ENCODE assay signal across 18 cellular contexts in the genomic region with DNA sequence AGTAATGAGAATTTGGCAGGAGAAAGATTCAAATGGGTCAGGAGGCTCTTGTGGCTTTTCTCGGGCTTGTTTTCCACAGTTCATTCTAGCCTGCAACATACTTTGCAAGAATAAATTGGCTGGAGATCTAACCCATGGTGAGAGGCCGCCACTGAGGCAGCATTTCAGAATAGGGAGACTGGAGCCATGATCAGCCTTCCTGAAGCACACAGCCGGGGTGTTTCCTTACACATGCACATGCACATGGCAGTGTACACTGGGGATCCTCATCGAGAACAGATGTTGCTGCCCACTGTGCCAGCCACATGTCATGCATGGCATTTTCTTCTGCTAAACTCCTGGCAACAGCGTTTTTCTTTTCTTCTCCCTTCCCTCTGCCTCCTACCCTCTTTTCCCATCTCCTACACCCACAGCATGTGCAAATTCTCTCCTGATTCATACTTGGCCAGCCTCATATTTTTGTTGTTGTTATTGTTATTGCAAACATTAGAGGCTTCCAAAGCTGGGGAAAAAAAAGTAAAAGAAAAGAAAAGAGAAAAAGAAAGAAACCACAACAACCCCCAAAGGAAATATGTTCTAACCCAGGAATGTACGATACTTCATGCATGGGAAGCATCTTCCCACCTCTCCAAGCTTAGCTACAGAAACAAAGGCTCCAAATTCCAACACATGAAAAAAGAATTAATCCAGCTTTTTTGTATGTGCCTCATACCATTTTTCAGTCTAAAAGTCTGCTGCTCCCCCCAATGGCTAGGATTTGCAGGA.
DNase-seq lines count a peak whose midpoint lies in the region; ATAC-seq, FAIRE-seq and TF ChIP-seq lines count a peak whose summit lies in the region.
"Had no signal": no experiment of that assay in that cellular context is flagged by ENCODE, and none has a peak within 500 bp of the region (broad histone marks: within the 10 kb centered on the region; RNA-seq: fewer than 3 reads in every experiment).

No MANE protein-coding gene starts in this region.

- no peaks in the 10 kb centered on the region for H3K9me3 Mint-ChIP-seq in astrocyte (ENCODE audit: unreplicated experiment)

- no peak overlapping the region for H3K27ac ChIP-seq in astrocyte (ENCODE audit: low read depth, low read length)
- H3K27ac ChIP-seq in left lung = no peak overlapping the region
- H3K27ac ChIP-seq: KMS-11 had no signal

- no peak for FAIRE-seq in astrocyte (lab: Jason Lieb, UNC)

- H3K9ac ChIP-seq in astrocyte (ENCODE audit: low read length) = no peak overlapping the region
- H3K9ac ChIP-seq: KMS-11 had no signal

- no peak overlapping the region for H3K4me3 Mint-ChIP-seq in astrocyte (ENCODE audit: unreplicated experiment)

- TF ChIP-seq CTCF in astrocyte (IDR thresholded peaks at IDR 0.05; ENCODE audit: insufficient read depth, low read depth, low read length) (no peak), left lung (IDR thresholded peaks at IDR 0.05) (no peak)

- no peak overlapping the region for H2AFZ ChIP-seq in astrocyte (ENCODE audit: low read depth, low read length)

- H3K4me3 ChIP-seq in astrocyte (ENCODE audit: insufficient read depth, low read depth, low read length) (no peak overlapping the region), left lung (no peak overlapping the region)
- H3K4me3 ChIP-seq: MG63 had no signal

- no peaks in the 10 kb centered on the region for H3K27me3 Mint-ChIP-seq in astrocyte (ENCODE audit: low read depth, unreplicated experiment)

- H3K27ac Mint-ChIP-seq in astrocyte (ENCODE audit: unreplicated experiment) = peak overlapping the region; percentile 34

- H3K79me2 ChIP-seq in astrocyte (ENCODE audit: insufficient read depth, low read length) = no peaks in the 10 kb centered on the region

- H3K36me3 Mint-ChIP-seq in astrocyte (ENCODE audit: low read depth, unreplicated experiment) = no peaks in the 10 kb centered on the region

- ATAC-seq in left lung = peak; percentile 17
- no peak for ATAC-seq in GM18858 (IDR thresholded peaks at IDR 0.05; ENCODE audit: unreplicated experiment)
- ATAC-seq in HG03280 (IDR thresholded peaks at IDR 0.05; ENCODE audit: unreplicated experiment) = no peak
- ATAC-seq: Panc1, Right ventricle myocardium inferior, SK-N-SH treated with all-trans-retinoic acid at 6 μM for 48 hours had no signal

- no peaks in the 10 kb centered on the region for H4K20me1 ChIP-seq in astrocyte (ENCODE audit: insufficient read depth, low read length)

- DNase-seq in GM03348 (ENCODE audit: low spot score) (peak; percentile 53), astrocyte (ENCODE audit: low read depth) (no peak), left lung (no peak), SKM-1 treated with dmso at 0.1 percent for 144 hours (lab: John Stamatoyannopoulos, UW; ENCODE audit: unreplicated experiment) (no peak)
- no peak for DNase-seq in activated CD4-positive, alpha-beta T cell treated with anti-CD3 and anti-CD28 coated beads, Interleukin-2, amount 50 U/mL, for 4 hours
- DNase-seq: Caco-2, DMS79 treated with DMSO at 0.1 percent for 48 hours, GDM1, MG63, NCI-H1105, NCI-H187, NCI-H82 had no signal

- H3K27me3 ChIP-seq in astrocyte (ENCODE audit: insufficient read depth, low read length) (no peaks in the 10 kb centered on the region), left lung (no peaks in the 10 kb centered on the region)
- H3K27me3 ChIP-seq: MG63 had no signal

- peaks cover 12% of the 10 kb centered on the region for H3K4me1 Mint-ChIP-seq in astrocyte (ENCODE audit: low read depth, unreplicated experiment)

- H3K9me3 ChIP-seq in astrocyte (ENCODE audit: insufficient read depth, low read depth, low read length) (no peaks in the 10 kb centered on the region), left lung (no peaks in the 10 kb centered on the region)
- H3K9me3 ChIP-seq: Caco-2, MG63 had no signal

- H3K36me3 ChIP-seq in astrocyte (ENCODE audit: insufficient read depth, low read length) = no peaks in the 10 kb centered on the region
- no peaks in the 10 kb centered on the region for H3K36me3 ChIP-seq in left lung
- H3K36me3 ChIP-seq: MG63 had no signal

- intact Hi-C loops in left lung (cut with DNase I) = no loop called here

- H3K4me1 ChIP-seq in astrocyte (ENCODE audit: insufficient read depth, low read length) (no peaks in the 10 kb centered on the region), left lung (no peaks in the 10 kb centered on the region)
- H3K4me1 ChIP-seq: Caco-2 had no signal

- no peak overlapping the region for H3K4me2 ChIP-seq in astrocyte (ENCODE audit: low read length)
- H3K4me2 ChIP-seq: KMS-11 had no signal
